11 cellular contexts compared by ENCODE assay signal in the genomic region with DNA sequence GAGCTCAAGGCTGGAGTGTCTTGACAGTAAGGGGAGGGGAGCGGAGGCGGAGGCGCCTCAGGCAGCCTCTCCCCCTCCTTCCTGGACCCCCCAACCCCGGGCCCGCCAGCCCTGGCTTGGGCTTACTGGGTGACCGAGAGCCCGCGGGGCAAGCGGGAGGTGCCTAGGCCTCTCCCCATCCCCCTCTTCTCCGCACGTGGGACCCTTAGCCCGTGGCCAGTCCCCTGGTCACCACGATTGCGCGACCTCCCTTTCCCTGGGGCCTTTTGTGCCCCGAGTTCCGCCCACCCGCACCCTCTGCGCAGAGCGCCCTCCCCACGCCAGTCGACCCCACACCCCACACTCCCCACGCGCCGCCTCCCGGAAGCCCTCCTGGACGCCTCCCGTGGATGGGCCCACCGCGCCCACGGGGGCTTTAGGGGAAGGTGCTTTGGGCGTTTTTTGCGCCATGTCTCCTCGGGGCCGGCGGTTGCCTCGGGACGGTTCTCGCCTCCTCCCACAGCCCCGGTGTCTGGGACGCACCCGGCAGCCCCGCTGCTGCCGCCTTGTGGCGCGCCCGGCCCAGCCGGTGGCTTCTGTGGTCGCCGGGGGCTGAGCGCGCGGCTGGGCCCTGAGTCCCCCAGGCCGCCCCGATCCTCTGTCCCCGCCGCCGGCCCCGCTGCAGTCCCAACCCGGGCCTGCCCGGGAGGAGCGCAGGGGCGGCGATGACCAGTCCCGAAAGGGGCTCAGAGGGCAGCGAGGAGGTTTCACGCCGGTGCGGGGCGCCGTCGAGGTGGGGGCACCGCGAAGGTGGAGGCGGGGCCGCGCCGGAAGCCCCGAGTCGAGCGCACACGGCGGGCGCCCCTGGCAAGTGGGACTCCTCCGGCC. TPM values are rescaled to one million over a fixed set of nuclear protein-coding genes. Genes with fewer than 3 reads are reported as not detected.
DNase-seq lines count a peak whose midpoint lies in the region; ATAC-seq and TF ChIP-seq lines count a peak whose summit lies in the region.
"Had no signal": no experiment of that assay in that cellular context is flagged by ENCODE, and none has a peak within 500 bp of the region (broad histone marks: within the 10 kb centered on the region; RNA-seq: fewer than 3 reads in every experiment).

No MANE protein-coding gene starts in this region.

- H3K27me3 Mint-ChIP-seq in osteocyte (ENCODE audit: unreplicated experiment), result no peaks in the 10 kb centered on the region

- DNase-seq in ELF-1 (ENCODE audit: low read depth, low spot score), result peak; percentile 37
- DNase-seq in SK-N-SH, result peak; percentile 92
- peak; percentile 52 to 71 for DNase-seq in cardiac muscle cell (ENCODE audit: low read depth in 1 of 2, low spot score in 1 of 2)
- no peak for DNase-seq in osteocyte (ENCODE audit: extremely low spot score, unreplicated experiment)
- no peak for DNase-seq in SW480 (ENCODE audit: low spot score)
- no peak for DNase-seq in activated CD4-positive, alpha-beta T cell treated with anti-CD3 and anti-CD28 coated beads, Interleukin-2, amount 50 U/mL, for 4 hours
- DNase-seq in hypothalamus (lab: John Stamatoyannopoulos, UW), result no peak
- DNase-seq: activated CD4-positive, alpha-beta T cell treated with anti-CD3 and anti-CD28 coated beads, Interleukin-2, amount 10 ng/mL, durations not matched to agents 7 days and 5 days; amygdala had no signal

- no peaks in the 10 kb centered on the region for H3K27me3 ChIP-seq in SK-N-SH (ENCODE audit: insufficient read depth)
- H3K27me3 ChIP-seq in cardiac muscle cell, result peaks cover 6% of the 10 kb centered on the region

- H4K20me1 ChIP-seq in SK-N-SH (ENCODE audit: insufficient read depth), result no peaks in the 10 kb centered on the region

- peak overlapping the region; percentile 51; the same call in 1 of the 2 replicates for H2AFZ ChIP-seq in SK-N-SH (ENCODE audit: low read depth)

- H3K4me3 ChIP-seq in SK-N-SH (ENCODE audit: low read depth in 2 of 2, low read length in 1 of 2) (peak overlapping the region in 1 of 2 experiments; percentile 37; a peak in 3 of 4 replicates), cardiac muscle cell (peak overlapping the region; percentile 16)

- H3K36me3 Mint-ChIP-seq in osteocyte (ENCODE audit: unreplicated experiment), result no peaks in the 10 kb centered on the region

- no peak for TF ChIP-seq EP300 in SK-N-SH (IDR thresholded peaks at IDR 0.05; ENCODE audit: borderline replicate concordance in 1 of 2, low read depth in 1 of 2, low read length in 1 of 2)

- peak; percentile 46 for TF ChIP-seq CTCF in SK-N-SH (IDR thresholded peaks at IDR 0.05)
- TF ChIP-seq CTCF in cardiac muscle cell (IDR thresholded peaks at IDR 0.05; ENCODE audit: low read depth, low read length), result peak; percentile 54
- peak; percentile 64 for TF ChIP-seq CTCF in osteocyte (IDR thresholded peaks at IDR 0.05)

- H3K27ac ChIP-seq in SK-N-SH (ENCODE audit: low read depth in 2 of 2, low read length in 1 of 2), result no peak overlapping the region
- no peak overlapping the region for H3K27ac ChIP-seq in cardiac muscle cell

- CTCF ChIA-PET in SK-N-SH (lab: Yijun Ruan, JAX), result interaction anchor here (0.8 to 1.9 kb wide), 5 partner anchors 13 to 142 kb away, joined by 3 to 8 read pairs (median 3); a partner anchor contains a TSS

- H3K4me1 ChIP-seq in SK-N-SH (ENCODE audit: control insufficient read depth in 1 of 2, insufficient read depth in 2 of 2, low read depth in 1 of 2, low read length in 1 of 2) (peaks cover 0 to 8% of the 10 kb centered on the region in 2 experiments; a peak in 2 of 4 replicates), cardiac muscle cell (ENCODE audit: low read depth) (peaks cover 31% of the 10 kb centered on the region)

- H3K27ac Mint-ChIP-seq in osteocyte (ENCODE audit: unreplicated experiment), result no peak overlapping the region
- H3K27ac Mint-ChIP-seq: activated CD4-positive, alpha-beta T cell treated with anti-CD3 and anti-CD28 coated beads, Interleukin-2, amount 10 ng/mL, durations not matched to agents 7 days and 5 days had no signal

- POLR2A ChIA-PET in SK-N-SH (lab: Yijun Ruan, JAX), result no interaction called here

- no peaks in the 10 kb centered on the region for H3K9me2 ChIP-seq in SK-N-SH

- no peak for ATAC-seq in HG03460 (IDR thresholded peaks at IDR 0.05; ENCODE audit: unreplicated experiment)

- H3K4me2 ChIP-seq in SK-N-SH, result peak overlapping the region; percentile 66

- H3K36me3 ChIP-seq in SK-N-SH (replicated peaks in 1 of 2; ENCODE audit: control insufficient read depth in 1 of 2, insufficient read depth in 2 of 2, low read length in 1 of 2) (no peaks in the 10 kb centered on the region), cardiac muscle cell (peaks cover 6% of the 10 kb centered on the region)

- peak; percentile 21 for TF ChIP-seq RAD21 in SK-N-SH (IDR thresholded peaks at IDR 0.05; ENCODE audit: low read length)

- no peak overlapping the region for H3K4me3 Mint-ChIP-seq in osteocyte (ENCODE audit: unreplicated experiment)
- H3K4me3 Mint-ChIP-seq: activated CD4-positive, alpha-beta T cell treated with anti-CD3 and anti-CD28 coated beads, Interleukin-2, amount 10 ng/mL, durations not matched to agents 7 days and 5 days had no signal

- peaks cover 14% of the 10 kb centered on the region for H3K4me1 Mint-ChIP-seq in osteocyte (ENCODE audit: unreplicated experiment)

- WGBS in SK-N-SH (ENCODE audit: low lambda C conversion rate), result 30% methylated on average over 50 of the region's 85 CpGs

- H3K79me2 ChIP-seq in SK-N-SH (ENCODE audit: insufficient read depth), result no peaks in the 10 kb centered on the region

- H3K9ac ChIP-seq in SK-N-SH, result no peak overlapping the region

- H3F3A ChIP-seq in SK-N-SH (replicated peaks; ENCODE audit: insufficient read depth), result peaks cover 7% of the 10 kb centered on the region

- H3K9me3 Mint-ChIP-seq in osteocyte (ENCODE audit: unreplicated experiment), result no peaks in the 10 kb centered on the region
- H3K9me3 Mint-ChIP-seq: activated CD4-positive, alpha-beta T cell treated with anti-CD3 and anti-CD28 coated beads, Interleukin-2, amount 10 ng/mL, durations not matched to agents 7 days and 5 days had no signal

- H3K9me3 ChIP-seq in SK-N-SH, result no peaks in the 10 kb centered on the region
- H3K9me3 ChIP-seq in cardiac muscle cell (ENCODE audit: low read depth), result no peaks in the 10 kb centered on the region

TF ChIP-seq in SK-N-SH, 30 proteins besides CTCF, POLR2A, EP300 and RAD21:
- TF ChIP-seq, protein P1, sequence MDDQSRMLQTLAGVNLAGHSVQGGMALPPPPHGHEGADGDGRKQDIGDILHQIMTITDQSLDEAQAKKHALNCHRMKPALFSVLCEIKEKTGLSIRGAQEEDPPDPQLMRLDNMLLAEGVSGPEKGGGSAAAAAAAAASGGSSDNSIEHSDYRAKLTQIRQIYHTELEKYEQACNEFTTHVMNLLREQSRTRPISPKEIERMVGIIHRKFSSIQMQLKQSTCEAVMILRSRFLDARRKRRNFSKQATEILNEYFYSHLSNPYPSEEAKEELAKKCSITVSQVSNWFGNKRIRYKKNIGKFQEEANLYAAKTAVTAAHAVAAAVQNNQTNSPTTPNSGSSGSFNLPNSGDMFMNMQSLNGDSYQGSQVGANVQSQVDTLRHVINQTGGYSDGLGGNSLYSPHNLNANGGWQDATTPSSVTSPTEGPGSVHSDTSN (IDR thresholded peaks at IDR 0.05), result no peak
- peak; percentile 34; the same call in 1 of the 2 replicates for TF ChIP-seq SMC3 (IDR thresholded peaks at IDR 0.05; ENCODE audit: low read depth, low read length)
- TF ChIP-seq MXI1 (IDR thresholded peaks at IDR 0.05; ENCODE audit: low read depth, low read length), result no peak
- no peak for TF ChIP-seq RFX5 (IDR thresholded peaks at IDR 0.05; ENCODE audit: low read length)

RNA-seq across cellular contexts. Expression of a gene that starts 3.2 kb away (rescaled TPM):
- polyA plus RNA-seq in SK-N-SH (2012; rRNA removed) (0.81 and 0.99 TPM in 2 replicates), cardiac muscle cell (18.5 and 24.3 TPM in 2 replicates)
- polyA plus RNA-seq in SK-N-SH (2012; cell fraction: cytosol; rRNA removed), result 0.36 and 0.62 TPM in 2 replicates
- 2.2 and 3.4 TPM in 2 replicates for polyA plus RNA-seq in SK-N-SH (2012; cell fraction: nucleus; rRNA removed)
- total RNA-seq in cardiac muscle cell (36.7 and 51.4 TPM in 2 replicates), osteocyte (1.2 and 1.9 TPM in 2 replicates)

RNA-seq across cellular contexts. Expression of a gene that starts 21.4 kb away (rescaled TPM):
- polyA plus RNA-seq in SK-N-SH (2012; rRNA removed) (3.9 and 4.2 TPM in 2 replicates), cardiac muscle cell (8.7 and 12.6 TPM in 2 replicates)
- polyA plus RNA-seq in SK-N-SH (2012; cell fraction: cytosol; rRNA removed), result 2.9 and 3.4 TPM in 2 replicates
- 5.1 and 6.5 TPM in 2 replicates for polyA plus RNA-seq in SK-N-SH (2012; cell fraction: nucleus; rRNA removed)
- total RNA-seq in cardiac muscle cell (8.8 and 16.5 TPM in 2 replicates), osteocyte (1.8 and 2.1 TPM in 2 replicates)

RNA-seq across cellular contexts. Expression of a gene that starts 25.6 kb away (rescaled TPM):
- polyA plus RNA-seq in SK-N-SH (2012; rRNA removed) (52.6 and 62.7 TPM in 2 replicates), cardiac muscle cell (73.3 and 87.6 TPM in 2 replicates)
- 25.6 and 50.6 TPM in 2 replicates for polyA plus RNA-seq in SK-N-SH (2012; cell fraction: cytosol; rRNA removed)
- polyA plus RNA-seq in SK-N-SH (2012; cell fraction: nucleus; rRNA removed), result 57.4 and 62.4 TPM in 2 replicates
- total RNA-seq in cardiac muscle cell (68.6 and 78.2 TPM in 2 replicates), osteocyte (54.1 and 57.6 TPM in 2 replicates)

RNA-seq across cellular contexts. Expression of a gene that starts 29.6 kb away (rescaled TPM):
- not detected in 2 replicates for polyA plus RNA-seq in SK-N-SH (2012; rRNA removed)
- not detected in 2 replicates for polyA plus RNA-seq in SK-N-SH (2012; cell fraction: cytosol; rRNA removed)
- not detected in 2 replicates for polyA plus RNA-seq in SK-N-SH (2012; cell fraction: nucleus; rRNA removed)
- total RNA-seq in cardiac muscle cell, result 0.95 TPM in 1 of 2 replicates, not detected in the other
- polyA plus RNA-seq in cardiac muscle cell, result 3.2 and 3.3 TPM in 2 replicates
- 0.50 and 0.78 TPM in 2 replicates for total RNA-seq in osteocyte
- total RNA-seq: activated CD4-positive, alpha-beta T cell treated with anti-CD3 and anti-CD28 coated beads, Interleukin-2, amount 10 ng/mL, durations not matched to agents 7 days and 5 days; renal cortical epithelial cell had no signal

RNA-seq across cellular contexts. Expression of a gene that starts 39.6 kb away (rescaled TPM):
- polyA plus RNA-seq in SK-N-SH (2012; rRNA removed) (415 and 508 TPM in 2 replicates), cardiac muscle cell (745 and 845 TPM in 2 replicates)
- 249 and 391 TPM in 2 replicates for polyA plus RNA-seq in SK-N-SH (2012; cell fraction: cytosol; rRNA removed)
- polyA plus RNA-seq in SK-N-SH (2012; cell fraction: nucleus; rRNA removed), result 385 and 387 TPM in 2 replicates
- total RNA-seq in cardiac muscle cell (412 and 540 TPM in 2 replicates), osteocyte (132 and 136 TPM in 2 replicates)

Comparison
In these comparisons a context has a peak if more than half of its experiments do, and no peak if none do; other contexts are left out.
1. DNase-seq: peak in ELF-1 (single experiment), SK-N-SH (single experiment) and cardiac muscle cell (2 of 2); none in osteocyte (single experiment), SW480 (single experiment), activated CD4-positive, alpha-beta T cell treated with anti-CD3 and anti-CD28 coated beads, Interleukin-2, amount 50 U/mL, for 4 hours (0 of 2) and hypothalamus (0 of 51).
2. RNA of a gene that starts 3.2 kb away (total RNA-seq): 36.7 to 51.4 TPM in cardiac muscle cell; 1.2 to 1.9 TPM in osteocyte; every median in the first group is over 10 times any median in the second.
3. Peak in every context shown above with its lines, with median percentiles within 50 percentile points of each other: CTCF ChIP-seq.